16 cellular contexts compared by ENCODE assay signal in genomic region chr13:106756446-106756845, GRCh38.
"Had no signal": no experiment of that assay in that cellular context is flagged by ENCODE, and none has a peak within 500 bp of the region (broad histone marks: within the 10 kb centered on the region; RNA-seq: fewer than 3 reads in every experiment).

No MANE protein-coding gene starts in this region.

- ATAC-seq: activated CD4-positive, alpha-beta T cell treated with anti-CD3 and anti-CD28 coated beads for 36 hours; activated CD8-positive, alpha-beta T cell treated with anti-CD3 and anti-CD28 coated beads, Interleukin-2, amount 10 ng/mL, durations not matched to agents 7 days and 5 days; activated naive CD8-positive, alpha-beta T cell treated with anti-CD3 and anti-CD28 coated beads, Interleukin-2, amount 50 U/mL, for 24 hours; mucosa of descending colon; natural killer cell treated with Interleukin-12 subunit alpha and Interleukin-12 subunit beta and Interleukin-15 and Interleukin-18, amount 100 ng/mL, for 72 hours; stimulated activated naive B cell treated with anti-CD40 and anti-IgM and Interleukin-4, amounts not matched to agents 10 μg/mL and 1 μg/mL and 100 μg/mL, for 72 hours had no signal

- DNase-seq: activated CD4-positive, alpha-beta T cell treated with anti-CD3 and anti-CD28 coated beads for 36 hours; activated CD8-positive, alpha-beta memory T cell treated with anti-CD3 and anti-CD28 coated beads, Interleukin-2, amount 50 U/mL, for 48 hours; activated CD8-positive, alpha-beta T cell treated with anti-CD3 and anti-CD28 coated beads, Interleukin-2, amount 10 ng/mL, durations not matched to agents 7 days and 5 days; activated naive CD8-positive, alpha-beta T cell treated with anti-CD3 and anti-CD28 coated beads, Interleukin-2, amount 50 U/mL, for 24 hours; effector CD8-positive, alpha-beta T cell; kidney glomerular epithelial cell; mucosa of descending colon; pancreas; stimulated activated CD4-positive, alpha-beta T cell treated with anti-CD3 and anti-CD28 coated beads, Interleukin-1b, Interleukin-23, amount 100 ng/mL, for 48 hours; stimulated activated naive B cell treated with anti-CD40 and anti-IgM and Interleukin-4, amounts not matched to agents 10 μg/mL and 1 μg/mL and 100 μg/mL, for 72 hours; SW 1271 had no signal

- H3K27me3 ChIP-seq: ascending aorta, pancreas, SJCRH30, tibial nerve had no signal

- H3K36me3 Mint-ChIP-seq: natural killer cell treated with Interleukin-12 subunit alpha and Interleukin-12 subunit beta and Interleukin-15 and Interleukin-18, amount 100 ng/mL, for 72 hours; stimulated activated naive B cell treated with anti-CD40 and anti-IgM and Interleukin-4, amounts not matched to agents 10 μg/mL and 1 μg/mL and 100 μg/mL, for 72 hours had no signal

- H3K27ac ChIP-seq: ascending aorta, pancreas, SJCRH30, tibial nerve had no signal

- H3K9me3 ChIP-seq: ascending aorta, mucosa of descending colon, pancreas, SJCRH30, tibial nerve had no signal

- H3K9me3 Mint-ChIP-seq: activated naive CD8-positive, alpha-beta T cell treated with anti-CD3 and anti-CD28 coated beads, Interleukin-2, amount 50 U/mL, for 24 hours; stimulated activated naive B cell treated with anti-CD40 and anti-IgM and Interleukin-4, amounts not matched to agents 10 μg/mL and 1 μg/mL and 100 μg/mL, for 72 hours had no signal

- H3K27ac Mint-ChIP-seq: activated CD4-positive, alpha-beta T cell treated with anti-CD3 and anti-CD28 coated beads for 36 hours; activated CD8-positive, alpha-beta T cell treated with anti-CD3 and anti-CD28 coated beads, Interleukin-2, amount 10 ng/mL, durations not matched to agents 7 days and 5 days; activated naive CD8-positive, alpha-beta T cell treated with anti-CD3 and anti-CD28 coated beads, Interleukin-2, amount 50 U/mL, for 24 hours; natural killer cell treated with Interleukin-12 subunit alpha and Interleukin-12 subunit beta and Interleukin-15 and Interleukin-18, amount 100 ng/mL, for 72 hours; stimulated activated naive B cell treated with anti-CD40 and anti-IgM and Interleukin-4, amounts not matched to agents 10 μg/mL and 1 μg/mL and 100 μg/mL, for 72 hours had no signal

- H3K4me1 ChIP-seq: ascending aorta, pancreas had no signal

- H3K36me3 ChIP-seq: ascending aorta, pancreas, SJCRH30, tibial nerve had no signal

- H3K4me3 ChIP-seq: ascending aorta, lung, mucosa of descending colon, pancreas, SJCRH30, tibial nerve had no signal

- H3K4me3 Mint-ChIP-seq: activated CD4-positive, alpha-beta T cell treated with anti-CD3 and anti-CD28 coated beads for 36 hours; activated CD8-positive, alpha-beta T cell treated with anti-CD3 and anti-CD28 coated beads, Interleukin-2, amount 10 ng/mL, durations not matched to agents 7 days and 5 days; activated naive CD8-positive, alpha-beta T cell treated with anti-CD3 and anti-CD28 coated beads, Interleukin-2, amount 50 U/mL, for 24 hours; natural killer cell treated with Interleukin-12 subunit alpha and Interleukin-12 subunit beta and Interleukin-15 and Interleukin-18, amount 100 ng/mL, for 72 hours; stimulated activated naive B cell treated with anti-CD40 and anti-IgM and Interleukin-4, amounts not matched to agents 10 μg/mL and 1 μg/mL and 100 μg/mL, for 72 hours had no signal

- H3K4me1 Mint-ChIP-seq: activated naive CD8-positive, alpha-beta T cell treated with anti-CD3 and anti-CD28 coated beads, Interleukin-2, amount 50 U/mL, for 24 hours had no signal
